11 cellular contexts compared by ENCODE assay signal in the genomic region with DNA sequence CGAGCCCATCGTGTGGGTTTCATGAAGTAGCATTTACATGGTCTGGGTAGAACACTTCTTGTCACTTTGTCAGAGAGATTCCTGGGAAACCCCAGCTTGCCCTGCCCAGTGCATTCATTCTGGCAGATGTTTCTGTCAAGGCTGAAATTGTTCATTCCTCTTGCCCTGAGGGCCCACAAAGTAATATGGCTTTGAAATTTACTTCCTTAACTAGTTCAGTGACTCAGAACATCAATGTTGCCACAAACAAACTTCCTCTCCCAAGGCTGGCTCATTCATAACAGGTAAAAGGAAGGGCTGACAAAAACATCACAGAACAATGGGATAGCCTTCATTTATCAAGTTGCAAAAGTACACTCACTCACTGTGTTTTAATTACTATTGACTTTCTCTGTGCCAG. TPM values are rescaled to one million over a fixed set of nuclear protein-coding genes. Genes with fewer than 3 reads are reported as not detected.
DNase-seq lines count a peak whose midpoint lies in the region; ATAC-seq and TF ChIP-seq lines count a peak whose summit lies in the region.
"Had no signal": no experiment of that assay in that cellular context is flagged by ENCODE, and none has a peak within 500 bp of the region (broad histone marks: within the 10 kb centered on the region; RNA-seq: fewer than 3 reads in every experiment).

No MANE protein-coding gene starts in this region.

- WGBS in mammary epithelial cell (ENCODE audit: low coverage, missing lambda C conversion rate) = 31% methylated on average over 2 of the region's 2 CpGs
- WGBS in prostate gland = 46% methylated on average over 2 of the region's 2 CpGs

- no peaks in the 10 kb centered on the region for H4K20me1 ChIP-seq in mammary epithelial cell (ENCODE audit: insufficient read depth, low read length)

- H3K79me2 ChIP-seq in mammary epithelial cell (ENCODE audit: insufficient read depth, low read length) = no peaks in the 10 kb centered on the region

- H3K27ac Mint-ChIP-seq in activated T-cell treated with anti-CD3 and anti-CD28 coated beads, Interleukin-2, amount 50 U/mL, for 24 hours = no peak overlapping the region
- no peak overlapping the region for H3K27ac Mint-ChIP-seq in natural killer cell

- dilution Hi-C loops in mammary epithelial cell (cut with HindIII; ENCODE audit: low sequenced_read_pairs) = no loop called here

- TF ChIP-seq CTCF in mammary epithelial cell (conservative IDR thresholded peaks at IDR 0.05 in 1 of 2, IDR thresholded peaks at IDR 0.05 in 1 of 2; ENCODE audit: extremely low read depth in 1 of 2, insufficient read depth in 1 of 2, low read depth in 1 of 2, low read length in 2 of 2) = no peak
- no peak for TF ChIP-seq CTCF in prostate gland (IDR thresholded peaks at IDR 0.05)
- no peak for TF ChIP-seq CTCF in natural killer cell (IDR thresholded peaks at IDR 0.05)

- H3K27ac ChIP-seq in mammary epithelial cell (ENCODE audit: insufficient read depth, low read depth, low read length) = peak overlapping the region; percentile 98
- no peak overlapping the region for H3K27ac ChIP-seq in prostate gland

- H3K4me1 ChIP-seq in mammary epithelial cell (ENCODE audit: insufficient read depth, low read length) (peaks cover 58% of the 10 kb centered on the region), prostate gland (replicated peaks) (no peaks in the 10 kb centered on the region)

- H3K36me3 ChIP-seq in mammary epithelial cell (ENCODE audit: insufficient read depth, low read length) = no peaks in the 10 kb centered on the region
- H3K36me3 ChIP-seq in prostate gland = no peaks in the 10 kb centered on the region

- H3K9ac ChIP-seq in mammary epithelial cell (ENCODE audit: insufficient read depth, low read length) = peak overlapping the region; percentile 63

- intact Hi-C loops in mammary epithelial cell (cut with micrococcal nuclease) (loop anchor here (1.0 kb wide), 2 partner anchors 24 to 71 kb away; no protein-coding TSS in a partner anchor), prostate gland (cut with DNase I) (no loop called here), natural killer cell (cut with micrococcal nuclease) (no loop called here)

- H3K4me1 Mint-ChIP-seq in activated T-cell treated with anti-CD3 and anti-CD28 coated beads, Interleukin-2, amount 50 U/mL, for 24 hours (ENCODE audit: low read depth) = peaks cover 22% of the 10 kb centered on the region
- peaks cover 0 to 10% of the 10 kb centered on the region in 2 donors for H3K4me1 Mint-ChIP-seq in natural killer cell

- ATAC-seq in HG03175 (IDR thresholded peaks at IDR 0.05; ENCODE audit: unreplicated experiment) (no peak), natural killer cell (no peak)

- H3K27me3 ChIP-seq in mammary epithelial cell (ENCODE audit: insufficient read depth, low read length) (no peaks in the 10 kb centered on the region), prostate gland (replicated peaks; ENCODE audit: insufficient read depth) (no peaks in the 10 kb centered on the region)

- no peaks in the 10 kb centered on the region for H3K9me3 Mint-ChIP-seq in activated T-cell treated with anti-CD3 and anti-CD28 coated beads, Interleukin-2, amount 50 U/mL, for 24 hours
- no peaks in the 10 kb centered on the region for H3K9me3 Mint-ChIP-seq in natural killer cell

- H3K4me3 Mint-ChIP-seq in activated T-cell treated with anti-CD3 and anti-CD28 coated beads, Interleukin-2, amount 50 U/mL, for 24 hours = no peak overlapping the region
- no peak overlapping the region for H3K4me3 Mint-ChIP-seq in natural killer cell

- CTCF ChIA-PET in mammary epithelial cell (lab: Charles Lee; ENCODE audit: low non-redundant PET) = no interaction called here

- peak overlapping the region; percentile 38 for H3K4me2 ChIP-seq in mammary epithelial cell (ENCODE audit: insufficient read depth, low read depth, low read length)

- in situ Hi-C loops in mammary epithelial cell (cut with MboI; ENCODE audit: low sequenced_read_pairs in 2 of 2) = no loop called here

- H3K9me3 ChIP-seq in mammary epithelial cell (replicated peaks; ENCODE audit: insufficient read depth, low read length) (no peaks in the 10 kb centered on the region), prostate gland (no peaks in the 10 kb centered on the region)

- no peaks in the 10 kb centered on the region for H3K27me3 Mint-ChIP-seq in activated T-cell treated with anti-CD3 and anti-CD28 coated beads, Interleukin-2, amount 50 U/mL, for 24 hours
- H3K27me3 Mint-ChIP-seq in natural killer cell (ENCODE audit: low read depth in 2 of 2) = no peaks in the 10 kb centered on the region

- BruUV-seq in mammary epithelial cell (replicated peaks; lab: Mats Ljungman, UMichigan) = no TSS peak

- H3K36me3 Mint-ChIP-seq in activated T-cell treated with anti-CD3 and anti-CD28 coated beads, Interleukin-2, amount 50 U/mL, for 24 hours (ENCODE audit: low read depth) = no peaks in the 10 kb centered on the region
- no peaks in the 10 kb centered on the region for H3K36me3 Mint-ChIP-seq in natural killer cell

- H3K4me3 ChIP-seq in mammary epithelial cell (replicated peaks in 1 of 3; ENCODE audit: insufficient read depth in 1 of 3, low read depth in 2 of 3, low read length in 3 of 3) (no peak overlapping the region), prostate gland (no peak overlapping the region)

- TF ChIP-seq POLR2A in prostate gland (IDR thresholded peaks at IDR 0.05) = no peak

- no peak overlapping the region for H2AFZ ChIP-seq in mammary epithelial cell (ENCODE audit: low read depth, low read length)

- peak; percentile 48 for DNase-seq in H4 (ENCODE audit: low spot score)
- DNase-seq in NCI-H69 (lab: John Stamatoyannopoulos, UW) = peak; percentile 64
- peak; percentile 98 for DNase-seq in mammary epithelial cell
- DNase-seq in prostate gland (ENCODE audit: low spot score) = peak; percentile 59
- DNase-seq in activated T-cell treated with anti-CD3 and anti-CD28 coated beads, Interleukin-2, amount 50 U/mL, for 24 hours = no peak
- no peak for DNase-seq in DMS 273 treated with DMSO at 0.1 percent for 48 hours (lab: John Stamatoyannopoulos, UW)
- DNase-seq in natural killer cell = no peak
- DNase-seq: activated naive CD4-positive, alpha-beta T cell treated with Interleukin-2 at 50 U/mL for 16 hours; NCI-H2107; small intestine had no signal

RNA-seq across cellular contexts. Expression of a gene that starts 5.0 kb away (rescaled TPM):
- total RNA-seq in H4 (2014; rRNA removed; shearing (Covaris generic)) = 2.3 and 5.8 TPM in 2 replicates
- total RNA-seq in mammary epithelial cell = 10 to 100 TPM; 34.3 to 75.0 TPM
- 87.6 TPM for polyA plus RNA-seq in mammary epithelial cell
- 83.3 TPM for polyA minus RNA-seq in mammary epithelial cell
- 10 to 100 TPM; 17.4 to 19.1 TPM for total RNA-seq in prostate gland
- 10 to 100 TPM; 18.0 to 21.2 (median 19.4) TPM for total RNA-seq in natural killer cell

Comparison
In these comparisons a context has a peak if more than half of its experiments do, and no peak if none do; other contexts are left out.
1. DNase-seq: peak in H4 (single experiment), NCI-H69 (single experiment), mammary epithelial cell (single experiment) and prostate gland (single experiment); none in activated T-cell treated with anti-CD3 and anti-CD28 coated beads, Interleukin-2, amount 50 U/mL, for 24 hours (single experiment), DMS 273 treated with DMSO at 0.1 percent for 48 hours (single experiment) and natural killer cell (single experiment).